In genomic region chr10:60138842-60139241, GRCh38 we compare ENCODE assay signal across 23 cellular contexts.
A peak's percentile ranks its signal among the peaks of the same experiment; 100 is the strongest.
DNase-seq lines count a peak whose midpoint lies in the region; ATAC-seq, FAIRE-seq and TF ChIP-seq lines count a peak whose summit lies in the region.
"Had no signal": no experiment of that assay in that cellular context is flagged by ENCODE, and none has a peak within 500 bp of the region (broad histone marks: within the 10 kb centered on the region; RNA-seq: fewer than 3 reads in every experiment).

No MANE protein-coding gene starts in this region.

- no peak for FAIRE-seq in small intestine (lab: Jason Lieb, UNC)
- FAIRE-seq: D721Med, TTC549 had no signal

- no peaks in the 10 kb centered on the region for H3K9me3 ChIP-seq in right atrium auricular region
- H3K9me3 ChIP-seq in colonic mucosa: no peaks in the 10 kb centered on the region
- H3K9me3 ChIP-seq in uterus: no peaks in the 10 kb centered on the region
- H3K9me3 ChIP-seq in aorta (ENCODE audit: control insufficient read depth, low read length): no peaks in the 10 kb centered on the region
- H3K9me3 ChIP-seq in small intestine (ENCODE audit: control insufficient read depth, low read depth): no peaks in the 10 kb centered on the region
- H3K9me3 ChIP-seq: BLaER1 treated with 17β-estradiol and CSF1 and Interleukin-3, amounts not matched to agents 10 nM and 100 nM; gastroesophageal sphincter had no signal

- no peak for TF ChIP-seq POLR2A in uterus (IDR thresholded peaks at IDR 0.05)

- no peak for DNase-seq in right atrium auricular region (ENCODE audit: low spot score)
- DNase-seq in Right ventricle myocardium inferior (ENCODE audit: missing footprints): no peak
- no peak for DNase-seq in colonic mucosa
- DNase-seq in left kidney (ENCODE audit: low read depth, low spot score): peak; percentile 34
- DNase-seq in uterus: no peak
- no peak for DNase-seq in DMS153 treated with DMSO at 0.1 percent for 48 hours (lab: John Stamatoyannopoulos, UW; ENCODE audit: unreplicated experiment)
- DNase-seq in aorta: no peak
- DNase-seq in small intestine: no peak
- DNase-seq: activated CD4-positive, alpha-beta T cell treated with anti-CD3 and anti-CD28 coated beads for 36 hours; activated naive CD8-positive, alpha-beta T cell treated with anti-CD3 and anti-CD28 coated beads, Interleukin-2, amount 10 ng/mL, durations not matched to agents 7 days and 5 days; brain microvascular endothelial cell; GF-D8; immature natural killer cell; naive thymus-derived CD4-positive, alpha-beta T cell; NCI-H1092 treated with DMSO at 0.1 percent for 48 hours; posterior cingulate gyrus; stimulated activated CD4-positive, alpha-beta T cell treated with anti-CD3 and anti-CD28 coated beads, Interleukin-4, amount 100 ng/mL, for 24 hours had no signal

- TF ChIP-seq CTCF in right atrium auricular region (IDR thresholded peaks at IDR 0.05): no peak
- no peak for TF ChIP-seq CTCF in colonic mucosa (IDR thresholded peaks at IDR 0.05)
- no peak for TF ChIP-seq CTCF in uterus (IDR thresholded peaks at IDR 0.05)

- H3K27me3 ChIP-seq in right atrium auricular region (no peaks in the 10 kb centered on the region), colonic mucosa (no peaks in the 10 kb centered on the region), uterus (no peaks in the 10 kb centered on the region), aorta (ENCODE audit: control insufficient read depth in 1 of 2, insufficient read depth in 2 of 2, low read length in 1 of 2) (no peaks in the 10 kb centered on the region), small intestine (ENCODE audit: control insufficient read depth in 2 of 2, insufficient read depth in 2 of 2, low read length in 2 of 2) (no peaks in the 10 kb centered on the region)
- H3K27me3 ChIP-seq: BLaER1 treated with 17β-estradiol and CSF1 and Interleukin-3, amounts not matched to agents 10 nM and 100 nM; brain microvascular endothelial cell; gastroesophageal sphincter had no signal

- peak overlapping the region; percentile 73 to 91 for H3K27ac ChIP-seq in right atrium auricular region
- no peak overlapping the region for H3K27ac ChIP-seq in colonic mucosa
- peak overlapping the region; percentile 78 to 86 for H3K27ac ChIP-seq in uterus
- H3K27ac ChIP-seq in aorta (ENCODE audit: low read depth in 1 of 2, low read length in 2 of 2): no peak overlapping the region
- H3K27ac ChIP-seq in small intestine (ENCODE audit: low read depth in 1 of 2, low read length in 1 of 2): no peak overlapping the region
- H3K27ac ChIP-seq: BLaER1 treated with 17β-estradiol and CSF1 and Interleukin-3, amounts not matched to agents 10 nM and 100 nM; brain microvascular endothelial cell; gastroesophageal sphincter had no signal

- no peak overlapping the region for H3K9ac ChIP-seq in colonic mucosa (ENCODE audit: low read depth in 2 of 2, low read length in 2 of 2)
- H3K9ac ChIP-seq: BLaER1 treated with 17β-estradiol and CSF1 and Interleukin-3, amounts not matched to agents 10 nM and 100 nM had no signal

- H3K36me3 ChIP-seq in right atrium auricular region: no peaks in the 10 kb centered on the region
- H3K36me3 ChIP-seq in colonic mucosa: no peaks in the 10 kb centered on the region
- H3K36me3 ChIP-seq in uterus: no peaks in the 10 kb centered on the region
- no peaks in the 10 kb centered on the region for H3K36me3 ChIP-seq in aorta (ENCODE audit: control insufficient read depth in 1 of 2, insufficient read depth in 2 of 2, low read length in 1 of 2)
- no peaks in the 10 kb centered on the region for H3K36me3 ChIP-seq in small intestine (ENCODE audit: control insufficient read depth in 2 of 2, insufficient read depth in 2 of 2, low read length in 2 of 2)
- H3K36me3 ChIP-seq: BLaER1 treated with 17β-estradiol and CSF1 and Interleukin-3, amounts not matched to agents 10 nM and 100 nM; brain microvascular endothelial cell; gastroesophageal sphincter had no signal

- H3K4me3 ChIP-seq in right atrium auricular region (no peak overlapping the region), colonic mucosa (peak overlapping the region; percentile 2), uterus (peak overlapping the region; percentile 33 to 34), aorta (ENCODE audit: low read length in 2 of 2) (no peak overlapping the region), small intestine (ENCODE audit: low read depth in 1 of 2, low read length in 2 of 2) (peak overlapping the region in 1 of 2 donors; percentile 32)
- H3K4me3 ChIP-seq: BLaER1 treated with 17β-estradiol and CSF1 and Interleukin-3, amounts not matched to agents 10 nM and 100 nM; gastroesophageal sphincter had no signal

- H3K4me1 ChIP-seq in right atrium auricular region (peaks cover 0 to 23% of the 10 kb centered on the region in 2 donors), colonic mucosa (no peaks in the 10 kb centered on the region), uterus (no peaks in the 10 kb centered on the region), aorta (ENCODE audit: control insufficient read depth in 1 of 2, insufficient read depth in 2 of 2, low read length in 2 of 2) (no peaks in the 10 kb centered on the region), small intestine (ENCODE audit: control insufficient read depth in 2 of 2, insufficient read depth in 1 of 2, low read depth in 1 of 2, low read length in 1 of 2) (peaks cover 0 to 4% of the 10 kb centered on the region in 2 donors)
- H3K4me1 ChIP-seq: BLaER1 treated with 17β-estradiol and CSF1 and Interleukin-3, amounts not matched to agents 10 nM and 100 nM had no signal

- intact Hi-C loops in Right ventricle myocardium inferior (cut with DNase I): no loop called here
- intact Hi-C loops in colonic mucosa (cut with DNase I): no loop called here
- intact Hi-C loops in uterus (cut with DNase I; ENCODE audit: low total_unique reads): no loop called here
- intact Hi-C loops in aorta (cut with DNase I): no loop called here

- ATAC-seq in Right ventricle myocardium inferior (no peak), aorta (ENCODE audit: low FRiP score) (no peak)
- ATAC-seq: activated CD4-positive, alpha-beta T cell treated with anti-CD3 and anti-CD28 coated beads for 36 hours; activated T-helper 17 cell treated with anti-CD3 and anti-CD28 coated beads, Interleukin-2, amount 50 U/mL, for 72 hours; esophagus mucosa; gastroesophageal sphincter; naive thymus-derived CD4-positive, alpha-beta T cell had no signal

- 58 to 69% methylated on average over 5 of the region's 5 CpGs for WGBS in aorta, 2 donors
- WGBS in small intestine, 3 donors: 88 to 94% (median 91%) methylated on average over 5 of the region's 5 CpGs

Comparison
In these comparisons a context has a peak if more than half of its experiments do, and no peak if none do; other contexts are left out.
1. H3K27ac ChIP-seq: peak in right atrium auricular region (2 of 2) and uterus (2 of 2); none in colonic mucosa (single experiment), aorta (0 of 2) and small intestine (0 of 2).
2. H3K4me3 ChIP-seq: peak in colonic mucosa (single experiment) and uterus (2 of 2); none in right atrium auricular region (0 of 2) and aorta (0 of 2).